1 cellular context compared by ENCODE assay signal in the genomic region with DNA sequence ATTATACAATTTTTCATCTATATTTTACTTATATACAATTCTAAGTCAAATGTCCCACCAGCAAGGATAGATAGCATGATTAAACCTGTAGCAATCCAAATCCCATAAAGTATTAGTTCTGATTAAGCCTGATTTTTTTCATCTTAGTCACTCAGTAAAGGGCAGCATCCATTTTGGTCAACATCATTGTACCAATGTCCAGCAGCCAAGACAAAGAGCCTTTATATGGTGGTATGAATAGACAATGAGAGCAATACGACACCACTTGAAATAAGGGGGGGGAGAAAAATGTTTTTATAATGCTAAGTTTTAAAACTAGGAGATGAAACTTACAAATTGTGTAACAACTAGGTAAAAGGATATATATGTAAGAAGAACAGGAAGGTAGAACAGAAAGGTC.
TF ChIP-seq lines count a peak whose summit lies in the region.

No MANE protein-coding gene starts in this region.

TF ChIP-seq in GM23338, 12 proteins besides CTCF, POLR2A, EP300 and RAD21 (continued from another document):
- TF ChIP-seq, protein P1, sequence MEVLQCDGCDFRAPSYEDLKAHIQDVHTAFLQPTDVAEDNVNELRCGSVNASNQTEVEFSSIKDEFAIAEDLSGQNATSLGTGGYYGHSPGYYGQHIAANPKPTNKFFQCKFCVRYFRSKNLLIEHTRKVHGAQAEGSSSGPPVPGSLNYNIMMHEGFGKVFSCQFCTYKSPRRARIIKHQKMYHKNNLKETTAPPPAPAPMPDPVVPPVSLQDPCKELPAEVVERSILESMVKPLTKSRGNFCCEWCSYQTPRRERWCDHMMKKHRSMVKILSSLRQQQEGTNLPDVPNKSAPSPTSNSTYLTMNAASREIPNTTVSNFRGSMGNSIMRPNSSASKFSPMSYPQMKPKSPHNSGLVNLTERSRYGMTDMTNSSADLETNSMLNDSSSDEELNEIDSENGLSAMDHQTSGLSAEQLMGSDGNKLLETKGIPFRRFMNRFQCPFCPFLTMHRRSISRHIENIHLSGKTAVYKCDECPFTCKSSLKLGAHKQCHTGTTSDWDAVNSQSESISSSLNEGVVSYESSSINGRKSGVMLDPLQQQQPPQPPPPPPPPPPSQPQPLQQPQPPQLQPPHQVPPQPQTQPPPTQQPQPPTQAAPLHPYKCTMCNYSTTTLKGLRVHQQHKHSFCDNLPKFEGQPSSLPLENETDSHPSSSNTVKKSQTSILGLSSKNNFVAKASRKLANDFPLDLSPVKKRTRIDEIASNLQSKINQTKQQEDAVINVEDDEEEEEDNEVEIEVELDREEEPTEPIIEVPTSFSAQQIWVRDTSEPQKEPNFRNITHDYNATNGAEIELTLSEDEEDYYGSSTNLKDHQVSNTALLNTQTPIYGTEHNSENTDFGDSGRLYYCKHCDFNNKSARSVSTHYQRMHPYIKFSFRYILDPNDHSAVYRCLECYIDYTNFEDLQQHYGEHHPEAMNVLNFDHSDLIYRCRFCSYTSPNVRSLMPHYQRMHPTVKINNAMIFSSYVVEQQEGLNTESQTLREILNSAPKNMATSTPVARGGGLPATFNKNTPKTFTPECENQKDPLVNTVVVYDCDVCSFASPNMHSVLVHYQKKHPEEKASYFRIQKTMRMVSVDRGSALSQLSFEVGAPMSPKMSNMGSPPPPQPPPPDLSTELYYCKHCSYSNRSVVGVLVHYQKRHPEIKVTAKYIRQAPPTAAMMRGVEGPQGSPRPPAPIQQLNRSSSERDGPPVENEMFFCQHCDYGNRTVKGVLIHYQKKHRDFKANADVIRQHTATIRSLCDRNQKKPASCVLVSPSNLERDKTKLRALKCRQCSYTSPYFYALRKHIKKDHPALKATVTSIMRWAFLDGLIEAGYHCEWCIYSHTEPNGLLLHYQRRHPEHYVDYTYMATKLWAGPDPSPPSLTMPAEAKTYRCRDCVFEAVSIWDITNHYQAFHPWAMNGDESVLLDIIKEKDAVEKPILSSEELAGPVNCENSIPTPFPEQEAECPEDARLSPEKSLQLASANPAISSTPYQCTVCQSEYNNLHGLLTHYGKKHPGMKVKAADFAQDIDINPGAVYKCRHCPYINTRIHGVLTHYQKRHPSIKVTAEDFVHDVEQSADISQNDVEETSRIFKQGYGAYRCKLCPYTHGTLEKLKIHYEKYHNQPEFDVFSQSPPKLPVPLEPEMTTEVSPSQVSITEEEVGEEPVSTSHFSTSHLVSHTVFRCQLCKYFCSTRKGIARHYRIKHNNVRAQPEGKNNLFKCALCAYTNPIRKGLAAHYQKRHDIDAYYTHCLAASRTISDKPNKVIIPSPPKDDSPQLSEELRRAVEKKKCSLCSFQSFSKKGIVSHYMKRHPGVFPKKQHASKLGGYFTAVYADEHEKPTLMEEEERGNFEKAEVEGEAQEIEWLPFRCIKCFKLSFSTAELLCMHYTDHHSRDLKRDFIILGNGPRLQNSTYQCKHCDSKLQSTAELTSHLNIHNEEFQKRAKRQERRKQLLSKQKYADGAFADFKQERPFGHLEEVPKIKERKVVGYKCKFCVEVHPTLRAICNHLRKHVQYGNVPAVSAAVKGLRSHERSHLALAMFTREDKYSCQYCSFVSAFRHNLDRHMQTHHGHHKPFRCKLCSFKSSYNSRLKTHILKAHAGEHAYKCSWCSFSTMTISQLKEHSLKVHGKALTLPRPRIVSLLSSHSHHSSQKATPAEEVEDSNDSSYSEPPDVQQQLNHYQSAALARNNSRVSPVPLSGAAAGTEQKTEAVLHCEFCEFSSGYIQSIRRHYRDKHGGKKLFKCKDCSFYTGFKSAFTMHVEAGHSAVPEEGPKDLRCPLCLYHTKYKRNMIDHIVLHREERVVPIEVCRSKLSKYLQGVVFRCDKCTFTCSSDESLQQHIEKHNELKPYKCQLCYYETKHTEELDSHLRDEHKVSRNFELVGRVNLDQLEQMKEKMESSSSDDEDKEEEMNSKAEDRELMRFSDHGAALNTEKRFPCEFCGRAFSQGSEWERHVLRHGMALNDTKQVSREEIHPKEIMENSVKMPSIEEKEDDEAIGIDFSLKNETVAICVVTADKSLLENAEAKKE (CRISPR knock-in tag; IDR thresholded peaks at IDR 0.05), result no peak
- TF ChIP-seq ETS1 (IDR thresholded peaks at IDR 0.05) (no peak), CREB1 (CRISPR knock-in tag; IDR thresholded peaks at IDR 0.05; ENCODE audit: low read depth) (no peak), JUNB (IDR thresholded peaks at IDR 0.05; ENCODE audit: unreplicated experiment) (no peak), EZH2phosphoT487 (IDR thresholded peaks at IDR 0.05; ENCODE audit: unreplicated experiment) (no peak), NANOG (IDR thresholded peaks at IDR 0.05; ENCODE audit: borderline replicate concordance) (no peak), ZNF114 (CRISPR knock-in tag; IDR thresholded peaks at IDR 0.05) (no peak), POLR2AphosphoS5 (IDR thresholded peaks at IDR 0.05; ENCODE audit: low read depth) (no peak), ZNF331 (CRISPR knock-in tag; IDR thresholded peaks at IDR 0.05; ENCODE audit: low read depth) (no peak), EZH2 (IDR thresholded peaks at IDR 0.05; ENCODE audit: low read depth, unreplicated experiment) (no peak), REST (IDR thresholded peaks at IDR 0.05; ENCODE audit: unreplicated experiment) (no peak)
